8 cellular contexts compared by ENCODE assay signal in the genomic region with DNA sequence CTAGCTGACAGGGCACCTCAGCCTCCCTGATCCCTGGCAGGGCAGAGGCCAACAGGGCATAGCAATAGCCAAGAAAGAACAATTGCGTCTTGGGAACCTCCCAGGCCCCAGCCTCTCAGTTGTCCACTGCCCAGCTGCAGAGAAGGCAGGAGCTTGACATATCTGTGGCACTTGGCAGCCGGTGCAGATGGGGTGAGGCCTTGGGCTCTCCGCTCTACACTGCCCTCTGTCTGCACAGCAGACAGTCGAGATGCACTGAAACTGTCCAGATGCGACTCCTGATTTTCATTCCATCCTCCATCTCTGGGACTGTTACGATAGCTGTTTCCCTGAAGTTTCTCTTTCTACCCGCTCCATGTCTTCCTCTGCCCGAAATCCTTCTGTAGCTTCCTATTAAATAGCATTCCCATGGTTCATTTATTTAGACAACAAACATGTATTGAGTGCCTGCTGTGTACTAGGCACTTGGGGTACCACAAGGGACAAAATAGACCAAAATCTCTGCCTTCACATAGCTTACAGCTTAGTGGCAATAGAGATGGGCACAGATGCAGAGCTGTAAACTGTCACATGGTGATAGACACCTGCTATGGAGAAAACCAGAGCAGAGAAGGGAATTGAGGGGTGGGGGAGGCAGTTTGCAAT. TPM values are rescaled to one million over a fixed set of nuclear protein-coding genes. Genes with fewer than 3 reads are reported as not detected.
DNase-seq lines count a peak whose midpoint lies in the region; ATAC-seq and TF ChIP-seq lines count a peak whose summit lies in the region.

No MANE protein-coding gene starts in this region.

- DNase-seq in NCI-H446 (lab: John Stamatoyannopoulos, UW) (peak; percentile 29 to 48), NCI-H446 treated with DMSO at 0.1 percent for 48 hours (lab: John Stamatoyannopoulos, UW) (no peak), NCI-H2227 treated with DMSO at 0.1 percent for 48 hours (lab: John Stamatoyannopoulos, UW) (peak; percentile 36), esophagus muscularis mucosa (ENCODE audit: extremely low spot score) (no peak), nephron progenitor cell (peak; percentile 42)
- peak; percentile 70 for DNase-seq in activated CD8-positive, alpha-beta T cell treated with anti-CD3 and anti-CD28 coated beads, Interleukin-2, amount 10 ng/mL, durations not matched to agents 7 days and 5 days

- H3K36me3 Mint-ChIP-seq in activated CD8-positive, alpha-beta T cell treated with anti-CD3 and anti-CD28 coated beads, Interleukin-2, amount 10 ng/mL, durations not matched to agents 7 days and 5 days (ENCODE audit: low read depth): peaks cover 26% of the 10 kb centered on the region
- peaks cover 28% of the 10 kb centered on the region for H3K36me3 Mint-ChIP-seq in nephron progenitor cell (ENCODE audit: low read depth)

- no peak for TF ChIP-seq POLR2A in esophagus muscularis mucosa (IDR thresholded peaks at IDR 0.05; ENCODE audit: low read depth)

- POLR2A ChIA-PET in activated CD8-positive, alpha-beta T cell treated with anti-CD3 and anti-CD28 coated beads, Interleukin-2, amount 10 ng/mL, durations not matched to agents 7 days and 5 days (lab: Charles Lee): interaction anchor here (0.6 to 1.0 kb wide), 3 partner anchors 8 to 110 kb away, joined by 3 to 5 read pairs (median 4); no protein-coding TSS in a partner anchor

- H3K4me1 ChIP-seq in esophagus muscularis mucosa: peaks cover 21 to 40% (median 39%) of the 10 kb centered on the region in 4 donors

- peak overlapping the region; percentile 32 to 51 (median 42) for H3K27ac ChIP-seq in esophagus muscularis mucosa (replicated peaks in 1 of 4)

- peaks cover 0 to 4% (median 0%) of the 10 kb centered on the region in 4 donors for H3K27me3 ChIP-seq in esophagus muscularis mucosa

- WGBS in esophagus muscularis mucosa: 39% methylated on average over 8 of the region's 8 CpGs

- ATAC-seq in activated CD8-positive, alpha-beta T cell treated with anti-CD3 and anti-CD28 coated beads, Interleukin-2, amount 10 ng/mL, durations not matched to agents 7 days and 5 days: no peak
- ATAC-seq in GM21825 (IDR thresholded peaks at IDR 0.05; ENCODE audit: unreplicated experiment): no peak
- ATAC-seq in HG02623 (IDR thresholded peaks at IDR 0.05; ENCODE audit: unreplicated experiment): no peak

- no peak for TF ChIP-seq EP300 in esophagus muscularis mucosa (IDR thresholded peaks at IDR 0.05)

- CTCF ChIA-PET in activated CD8-positive, alpha-beta T cell treated with anti-CD3 and anti-CD28 coated beads, Interleukin-2, amount 10 ng/mL, durations not matched to agents 7 days and 5 days (lab: Charles Lee): interaction anchor here (0.7 to 8.9 kb wide), 22 partner anchors 9 to 300 kb away, joined by 3 to 355 read pairs (median 4); a partner anchor contains a TSS

- H3K36me3 ChIP-seq in esophagus muscularis mucosa: peaks cover 0 to 44% (median 35%) of the 10 kb centered on the region in 4 donors

- no peaks in the 10 kb centered on the region for H3K27me3 Mint-ChIP-seq in activated CD8-positive, alpha-beta T cell treated with anti-CD3 and anti-CD28 coated beads, Interleukin-2, amount 10 ng/mL, durations not matched to agents 7 days and 5 days (ENCODE audit: low read depth)
- H3K27me3 Mint-ChIP-seq in nephron progenitor cell (ENCODE audit: low read depth, poor library complexity): peaks cover 17% of the 10 kb centered on the region

- H3K4me3 Mint-ChIP-seq in activated CD8-positive, alpha-beta T cell treated with anti-CD3 and anti-CD28 coated beads, Interleukin-2, amount 10 ng/mL, durations not matched to agents 7 days and 5 days: no peak overlapping the region
- no peak overlapping the region for H3K4me3 Mint-ChIP-seq in nephron progenitor cell

- H3K9me3 Mint-ChIP-seq in activated CD8-positive, alpha-beta T cell treated with anti-CD3 and anti-CD28 coated beads, Interleukin-2, amount 10 ng/mL, durations not matched to agents 7 days and 5 days (ENCODE audit: insufficient read depth): no peaks in the 10 kb centered on the region
- no peaks in the 10 kb centered on the region for H3K9me3 Mint-ChIP-seq in nephron progenitor cell

- TF ChIP-seq CTCF in esophagus muscularis mucosa (IDR thresholded peaks at IDR 0.05) (peak; percentile 59 to 66 (median 61)), nephron progenitor cell (IDR thresholded peaks at IDR 0.05) (peak; percentile 42)

- intact Hi-C loops in esophagus muscularis mucosa (cut with DNase I): no loop called here

- H3K4me3 ChIP-seq in esophagus muscularis mucosa: no peak overlapping the region

- H3K4me1 Mint-ChIP-seq in activated CD8-positive, alpha-beta T cell treated with anti-CD3 and anti-CD28 coated beads, Interleukin-2, amount 10 ng/mL, durations not matched to agents 7 days and 5 days (ENCODE audit: low read depth): peaks cover 27% of the 10 kb centered on the region
- H3K4me1 Mint-ChIP-seq in nephron progenitor cell: peaks cover 26% of the 10 kb centered on the region

- H3K27ac Mint-ChIP-seq in activated CD8-positive, alpha-beta T cell treated with anti-CD3 and anti-CD28 coated beads, Interleukin-2, amount 10 ng/mL, durations not matched to agents 7 days and 5 days: peak overlapping the region; percentile 43
- no peak overlapping the region for H3K27ac Mint-ChIP-seq in nephron progenitor cell

- H3K9me3 ChIP-seq in esophagus muscularis mucosa: no peaks in the 10 kb centered on the region

RNA-seq across cellular contexts. Expression of a gene that starts 3.3 kb away (rescaled TPM):
- total RNA-seq in activated CD8-positive, alpha-beta T cell treated with anti-CD3 and anti-CD28 coated beads, Interleukin-2, amount 10 ng/mL, durations not matched to agents 7 days and 5 days: 10 to 100 TPM; 43.8 to 49.9 TPM
- 10 to 100 TPM; 39.9 to 50.7 (median 49.0) TPM for total RNA-seq in esophagus muscularis mucosa

Comparison
In these comparisons a context has a peak if more than half of its experiments do, and no peak if none do; other contexts are left out.
1. DNase-seq: peak in NCI-H446 (2 of 2), NCI-H2227 treated with DMSO at 0.1 percent for 48 hours (single experiment), activated CD8-positive, alpha-beta T cell treated with anti-CD3 and anti-CD28 coated beads, Interleukin-2, amount 10 ng/mL, durations not matched to agents 7 days and 5 days (single experiment) and nephron progenitor cell (single experiment); none in NCI-H446 treated with DMSO at 0.1 percent for 48 hours (single experiment) and esophagus muscularis mucosa (single experiment).